20 cellular contexts compared by ENCODE assay signal in genomic region chr13:40254394-40254793, GRCh38.
A peak's percentile ranks its signal among the peaks of the same experiment; 100 is the strongest.
DNase-seq lines count a peak whose midpoint lies in the region; ATAC-seq and TF ChIP-seq lines count a peak whose summit lies in the region.
"Had no signal": no experiment of that assay in that cellular context is flagged by ENCODE, and none has a peak within 500 bp of the region (broad histone marks: within the 10 kb centered on the region; RNA-seq: fewer than 3 reads in every experiment).

No MANE protein-coding gene starts in this region.

- H3K4me3 ChIP-seq in choroid plexus epithelial cell (ENCODE audit: low read depth, low read length) (no peak overlapping the region), mesodermal cell (ENCODE audit: extremely low read depth, insufficient read depth, low read length, poor library complexity, severe bottlenecking) (no peak overlapping the region)

- DNase-seq in EH (ENCODE audit: low read depth), result peak; percentile 22
- DNase-seq in M059J (ENCODE audit: low read depth), result peak; percentile 50
- DNase-seq in choroid plexus epithelial cell (ENCODE audit: low read depth), result peak; percentile 32
- DNase-seq in GM20000 (ENCODE audit: low spot score), result no peak
- DNase-seq in NCI-H2196 (lab: John Stamatoyannopoulos, UW; ENCODE audit: unreplicated experiment), result no peak
- DNase-seq in activated T-helper 1 cell treated with anti-CD3 and anti-CD28 coated beads, Interleukin-12 subunit alpha, Interleukin-12 subunit beta, Interleukin-2, Interleukin-4 antibody, amounts not matched to agents 30 ng/mL and 10 ng/mL and 1 ng/mL, durations not matched to agents 14 hours and 24 hours and 36 hours (ENCODE audit: low spot score), result no peak
- DNase-seq: Caco-2; CD4-positive, CD25-positive, alpha-beta regulatory T cell; H9; NCI-H1436; NCI-H2029; NCI-H2171 treated with DMSO at 0.1 percent for 48 hours; NCI-H510A treated with DMSO at 0.1 percent for 48 hours; NCI-H82 had no signal

- peaks cover 4% of the 10 kb centered on the region for H3K36me3 Mint-ChIP-seq in activated T-helper 1 cell treated with anti-CD3 and anti-CD28 coated beads, Interleukin-12 subunit alpha, Interleukin-12 subunit beta, Interleukin-2, Interleukin-4 antibody, amounts not matched to agents 30 ng/mL and 10 ng/mL and 1 ng/mL, durations not matched to agents 14 hours and 24 hours and 36 hours (ENCODE audit: low read depth)
- H3K36me3 Mint-ChIP-seq: CD4-positive, CD25-positive, alpha-beta regulatory T cell had no signal

- no peaks in the 10 kb centered on the region for H3K27me3 Mint-ChIP-seq in activated T-helper 1 cell treated with anti-CD3 and anti-CD28 coated beads, Interleukin-12 subunit alpha, Interleukin-12 subunit beta, Interleukin-2, Interleukin-4 antibody, amounts not matched to agents 30 ng/mL and 10 ng/mL and 1 ng/mL, durations not matched to agents 14 hours and 24 hours and 36 hours (ENCODE audit: insufficient read depth)
- H3K27me3 Mint-ChIP-seq: CD4-positive, CD25-positive, alpha-beta regulatory T cell had no signal

- intact Hi-C loops in activated T-helper 1 cell treated with anti-CD3 and anti-CD28 coated beads, Interleukin-12 subunit alpha, Interleukin-12 subunit beta, Interleukin-2, Interleukin-4 antibody, amounts not matched to agents 30 ng/mL and 10 ng/mL and 1 ng/mL, durations not matched to agents 14 hours and 24 hours and 36 hours (cut with micrococcal nuclease), result no loop called here

- peaks cover under 1% of the 10 kb centered on the region for H3K9me3 ChIP-seq in mesodermal cell (ENCODE audit: control insufficient read depth, low read length)
- H3K9me3 ChIP-seq: Caco-2 had no signal

- no peaks in the 10 kb centered on the region for H3K36me3 ChIP-seq in mesodermal cell (ENCODE audit: control insufficient read depth, insufficient read depth, low read length)

- no peak overlapping the region for H3K27ac Mint-ChIP-seq in activated T-helper 1 cell treated with anti-CD3 and anti-CD28 coated beads, Interleukin-12 subunit alpha, Interleukin-12 subunit beta, Interleukin-2, Interleukin-4 antibody, amounts not matched to agents 30 ng/mL and 10 ng/mL and 1 ng/mL, durations not matched to agents 14 hours and 24 hours and 36 hours
- H3K27ac Mint-ChIP-seq: H9 had no signal

- TF ChIP-seq CTCF in choroid plexus epithelial cell (conservative IDR thresholded peaks at IDR 0.05; ENCODE audit: low read depth, low read length) (no peak), GM20000 (IDR thresholded peaks at IDR 0.05; ENCODE audit: extremely low read depth, missing control alignments) (no peak)

- H3K4me1 ChIP-seq in mesodermal cell (ENCODE audit: control insufficient read depth, insufficient read depth, low read length, poor library complexity, severe bottlenecking), result peaks cover 17% of the 10 kb centered on the region

- peaks cover 14% of the 10 kb centered on the region for H3K9me3 Mint-ChIP-seq in activated T-helper 1 cell treated with anti-CD3 and anti-CD28 coated beads, Interleukin-12 subunit alpha, Interleukin-12 subunit beta, Interleukin-2, Interleukin-4 antibody, amounts not matched to agents 30 ng/mL and 10 ng/mL and 1 ng/mL, durations not matched to agents 14 hours and 24 hours and 36 hours
- H3K9me3 Mint-ChIP-seq: H9 had no signal

- H3K4me1 Mint-ChIP-seq in activated T-helper 1 cell treated with anti-CD3 and anti-CD28 coated beads, Interleukin-12 subunit alpha, Interleukin-12 subunit beta, Interleukin-2, Interleukin-4 antibody, amounts not matched to agents 30 ng/mL and 10 ng/mL and 1 ng/mL, durations not matched to agents 14 hours and 24 hours and 36 hours (ENCODE audit: low read depth), result peaks cover 20% of the 10 kb centered on the region

- peak overlapping the region; percentile 8 for H3K27ac ChIP-seq in mesodermal cell (ENCODE audit: low read depth, low read length, severe bottlenecking)
- H3K27ac ChIP-seq: HL-60 had no signal

- H3K4me3 Mint-ChIP-seq in activated T-helper 1 cell treated with anti-CD3 and anti-CD28 coated beads, Interleukin-12 subunit alpha, Interleukin-12 subunit beta, Interleukin-2, Interleukin-4 antibody, amounts not matched to agents 30 ng/mL and 10 ng/mL and 1 ng/mL, durations not matched to agents 14 hours and 24 hours and 36 hours, result no peak overlapping the region
- H3K4me3 Mint-ChIP-seq: CD4-positive, CD25-positive, alpha-beta regulatory T cell; H9 had no signal

- WGBS in mesodermal cell (ENCODE audit: insufficient coverage in 2 of 2), 2 experiments, result 80 to 90% methylated on average over 2 of the region's 2 CpGs

- no peak for ATAC-seq in HG03432 (IDR thresholded peaks at IDR 0.05; ENCODE audit: unreplicated experiment)
- ATAC-seq: Panc1, Right ventricle myocardium inferior, SK-N-SH treated with all-trans-retinoic acid at 6 μM for 48 hours had no signal

Comparison
In these comparisons a context has a peak if more than half of its experiments do, and no peak if none do; other contexts are left out.
1. DNase-seq: peak in EH (single experiment), M059J (single experiment) and choroid plexus epithelial cell (single experiment); none in GM20000 (single experiment), NCI-H2196 (single experiment) and activated T-helper 1 cell treated with anti-CD3 and anti-CD28 coated beads, Interleukin-12 subunit alpha, Interleukin-12 subunit beta, Interleukin-2, Interleukin-4 antibody, amounts not matched to agents 30 ng/mL and 10 ng/mL and 1 ng/mL, durations not matched to agents 14 hours and 24 hours and 36 hours (single experiment).